ENCODE assay signal across 13 cellular contexts in the genomic region with DNA sequence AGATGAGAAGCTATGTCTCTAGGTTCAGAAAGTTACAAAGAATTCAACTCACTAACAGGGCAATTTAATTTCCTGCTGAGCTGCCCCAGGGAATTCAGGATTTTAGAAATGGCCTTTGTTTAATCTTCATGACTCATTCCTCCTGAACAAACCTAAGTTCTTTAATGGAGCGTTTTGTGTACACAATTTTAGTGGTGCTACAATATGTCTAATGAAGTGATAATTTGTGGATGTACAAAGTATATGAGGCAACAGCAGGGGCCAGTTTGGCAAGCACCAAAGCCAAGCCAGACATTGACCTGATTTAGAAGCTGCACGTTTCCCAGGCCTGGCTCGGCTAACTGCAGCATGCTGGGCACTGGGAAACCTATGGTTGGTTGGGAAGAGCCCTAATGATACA. TPM values are rescaled to one million over a fixed set of nuclear protein-coding genes. Genes with fewer than 3 reads are reported as not detected.
DNase-seq lines count a peak whose midpoint lies in the region; ATAC-seq and TF ChIP-seq lines count a peak whose summit lies in the region.
"Had no signal": no experiment of that assay in that cellular context is flagged by ENCODE, and none has a peak within 500 bp of the region (broad histone marks: within the 10 kb centered on the region; RNA-seq: fewer than 3 reads in every experiment).

No MANE protein-coding gene starts in this region.

- no peak for TF ChIP-seq CTCF in AG10803 (conservative IDR thresholded peaks at IDR 0.05; ENCODE audit: low read length)
- no peak for TF ChIP-seq CTCF in LNCaP clone FGC (IDR thresholded peaks at IDR 0.05; ENCODE audit: control insufficient read depth, extremely low read depth, insufficient read depth)
- TF ChIP-seq CTCF in RWPE2 (IDR thresholded peaks at IDR 0.05; ENCODE audit: poor library complexity, severe bottlenecking), result no peak
- TF ChIP-seq CTCF in foreskin keratinocyte (conservative IDR thresholded peaks at IDR 0.05), result no peak

- ATAC-seq in RWPE2 (ENCODE audit: low read depth) (peak; percentile 90), foreskin keratinocyte (peak; percentile 74), HG03095 (IDR thresholded peaks at IDR 0.05; ENCODE audit: unreplicated experiment) (no peak), HG02623 (IDR thresholded peaks at IDR 0.05; ENCODE audit: unreplicated experiment) (no peak), GM19455 (IDR thresholded peaks at IDR 0.05; ENCODE audit: unreplicated experiment) (no peak)
- ATAC-seq in activated T-cell treated with anti-CD3 and anti-CD28 coated beads, Interleukin-2, amount 50 U/mL, for 72 hours (replicated peaks in 1 of 2), result no peak

- no peaks in the 10 kb centered on the region for H3K9me3 Mint-ChIP-seq in activated T-cell treated with anti-CD3 and anti-CD28 coated beads, Interleukin-2, amount 50 U/mL, for 72 hours
- H3K9me3 Mint-ChIP-seq: nephron progenitor cell had no signal

- no peaks in the 10 kb centered on the region for H3K4me1 Mint-ChIP-seq in activated T-cell treated with anti-CD3 and anti-CD28 coated beads, Interleukin-2, amount 50 U/mL, for 72 hours (ENCODE audit: low read depth)
- H3K4me1 Mint-ChIP-seq: nephron progenitor cell had no signal

- H3K36me3 Mint-ChIP-seq in activated T-cell treated with anti-CD3 and anti-CD28 coated beads, Interleukin-2, amount 50 U/mL, for 72 hours (ENCODE audit: insufficient read depth in 2 of 2), result no peaks in the 10 kb centered on the region

- peaks cover 8% of the 10 kb centered on the region for H3K27me3 Mint-ChIP-seq in activated T-cell treated with anti-CD3 and anti-CD28 coated beads, Interleukin-2, amount 50 U/mL, for 72 hours (ENCODE audit: low read depth)

- H3K4me1 ChIP-seq in RWPE2 (ENCODE audit: insufficient read depth, poor library complexity, severe bottlenecking) (peaks cover 25% of the 10 kb centered on the region), foreskin keratinocyte (peaks cover 9% of the 10 kb centered on the region)
- H3K4me1 ChIP-seq: BLaER1 had no signal

- H3K9me3 ChIP-seq in RWPE2 (ENCODE audit: severe bottlenecking), result no peaks in the 10 kb centered on the region

- no peak overlapping the region for H3K27ac Mint-ChIP-seq in activated T-cell treated with anti-CD3 and anti-CD28 coated beads, Interleukin-2, amount 50 U/mL, for 72 hours
- H3K27ac Mint-ChIP-seq: nephron progenitor cell had no signal

- H3K4me3 Mint-ChIP-seq in activated T-cell treated with anti-CD3 and anti-CD28 coated beads, Interleukin-2, amount 50 U/mL, for 72 hours, result no peak overlapping the region
- H3K4me3 Mint-ChIP-seq: nephron progenitor cell had no signal

- DNase-seq in AG10803 (ENCODE audit: low read depth) (peak; percentile 3), LNCaP clone FGC (ENCODE audit: low read depth) (peak; percentile 64), RWPE2 (ENCODE audit: low spot score) (no peak), foreskin keratinocyte (peak in 1 of 2 donors; percentile 62)
- no peak for DNase-seq in activated T-cell treated with anti-CD3 and anti-CD28 coated beads, Interleukin-2, amount 50 U/mL, for 72 hours
- DNase-seq: cortex of kidney; nephron progenitor cell; stimulated activated naive CD4-positive, alpha-beta T cell; WERI-Rb-1 had no signal

- no peaks in the 10 kb centered on the region for H3K36me3 ChIP-seq in RWPE2 (ENCODE audit: low read depth)
- H3K36me3 ChIP-seq: BLaER1, WERI-Rb-1 had no signal

- H3K27ac ChIP-seq in RWPE2 (ENCODE audit: poor library complexity, severe bottlenecking) (peak overlapping the region; percentile 62), foreskin keratinocyte (no peak overlapping the region)
- H3K27ac ChIP-seq: BLaER1, WERI-Rb-1 had no signal

- no peaks in the 10 kb centered on the region for H3K27me3 ChIP-seq in RWPE2 (ENCODE audit: insufficient read depth, poor library complexity, severe bottlenecking)
- H3K27me3 ChIP-seq in foreskin keratinocyte, result no peaks in the 10 kb centered on the region
- H3K27me3 ChIP-seq: BLaER1 had no signal

- H3K4me3 ChIP-seq in AG10803 (ENCODE audit: low read length) (no peak overlapping the region), LNCaP clone FGC (ENCODE audit: low read depth, low read length) (no peak overlapping the region), RWPE2 (ENCODE audit: severe bottlenecking) (no peak overlapping the region)
- H3K4me3 ChIP-seq: BLaER1 had no signal

RNA-seq across cellular contexts. Expression of a gene that starts 34.4 kb away (rescaled TPM):
- total RNA-seq in foreskin keratinocyte, result 54.8 and 114 TPM in 2 replicates
- polyA plus RNA-seq in foreskin keratinocyte, result 16.6 and 28.2 TPM in 2 replicates
- not detected for total RNA-seq in activated T-cell treated with anti-CD3 and anti-CD28 coated beads, Interleukin-2, amount 50 U/mL, for 72 hours

Comparison
In these comparisons a context has a peak if more than half of its experiments do, and no peak if none do; other contexts are left out.
1. DNase-seq: peak in AG10803 (single experiment) and LNCaP clone FGC (single experiment); none in RWPE2 (single experiment) and activated T-cell treated with anti-CD3 and anti-CD28 coated beads, Interleukin-2, amount 50 U/mL, for 72 hours (0 of 2).
2. ATAC-seq: peak in RWPE2 (single experiment) and foreskin keratinocyte (single experiment); none in HG03095 (single experiment), HG02623 (single experiment), activated T-cell treated with anti-CD3 and anti-CD28 coated beads, Interleukin-2, amount 50 U/mL, for 72 hours (0 of 2) and GM19455 (single experiment).
3. RNA of a gene that starts 34.4 kb away (total RNA-seq): 54.8 to 114 TPM in foreskin keratinocyte; not detected in activated T-cell treated with anti-CD3 and anti-CD28 coated beads, Interleukin-2, amount 50 U/mL, for 72 hours; every median in the first group is over 10 times any median in the second.